ENCODE assay signal across 14 cellular contexts in genomic region chr1:156060937-156061636, GRCh38. TPM values are rescaled to one million over a fixed set of nuclear protein-coding genes. Genes with fewer than 3 reads are reported as not detected.
DNase-seq lines count a peak whose midpoint lies in the region; ATAC-seq, FAIRE-seq and TF ChIP-seq lines count a peak whose summit lies in the region.
"Had no signal": no experiment of that assay in that cellular context is flagged by ENCODE, and none has a peak within 500 bp of the region (broad histone marks: within the 10 kb centered on the region; RNA-seq: fewer than 3 reads in every experiment).

Gene RAB25, plus strand, starts transcription at chr1:156061160. Its CDS starts 241 bp downstream, at chr1:156061401.

- H3K27me3 ChIP-seq in HepG2 (ENCODE audit: control insufficient read depth in 1 of 2, insufficient read depth in 2 of 2, low read length in 2 of 2) = no peaks in the 10 kb centered on the region
- no peaks in the 10 kb centered on the region for H3K27me3 ChIP-seq in HAP-1 (ENCODE audit: low read depth)
- H3K27me3 ChIP-seq: SJSA1 had no signal

- TF ChIP-seq CTCF in brain (conservative IDR thresholded peaks at IDR 0.05) (no peak), HepG2 (CRISPR knock-in tag; IDR thresholded peaks at IDR 0.05) (no peak), GM13976 (IDR thresholded peaks at IDR 0.05; ENCODE audit: borderline replicate concordance, control extremely low read depth, extremely low read depth, insufficient read depth, missing control alignments) (no peak)

- H3K27ac ChIP-seq in HepG2 (ENCODE audit: extremely low read length, insufficient read depth, low read length) = no peak within 1 kb of the TSS
- H3K27ac ChIP-seq: SJSA1 had no signal

- peaks cover 39% of the 10 kb centered on the region for H3K4me1 ChIP-seq in HepG2 (ENCODE audit: insufficient read depth, low read length)
- no peaks in the 10 kb centered on the region for H3K4me1 ChIP-seq in HAP-1

- DNase-seq in stimulated activated naive CD8-positive, alpha-beta T cell treated with anti-CD3 and anti-CD28 coated beads, Interleukin-15, amount 100 ng/mL, for 72 hours = no peak
- DNase-seq in stimulated activated naive CD8-positive, alpha-beta T cell treated with anti-CD3 and anti-CD28 coated beads, Interleukin-15, Interleukin-2, amounts not matched to agents 100 U/mL and 50 U/mL, for 24 hours = no peak
- DNase-seq in HepG2 (ENCODE audit: low spot score) (no peak), HAP-1 (ENCODE audit: low spot score in 2 of 2) (no peak), GM13976 (ENCODE audit: low spot score) (no peak)
- DNase-seq in activated CD4-positive, alpha-beta memory T cell treated with anti-CD3 and anti-CD28 coated beads for 36 hours = no peak
- DNase-seq: activated CD8-positive, alpha-beta memory T cell treated with anti-CD3 and anti-CD28 coated beads, Interleukin-2, amount 50 U/mL, for 4 hours; cortex of kidney; KG1 had no signal

- H3K79me2 ChIP-seq in HepG2 (ENCODE audit: insufficient read depth, low read length) = no peaks in the 10 kb centered on the region

- H3K4me3 ChIP-seq in HepG2 (replicated peaks in 1 of 3; ENCODE audit: insufficient read depth in 1 of 3, low read depth in 2 of 3, low read length in 3 of 3) (no peak within 1 kb of the TSS), HAP-1 (no peak within 1 kb of the TSS)
- H3K4me3 ChIP-seq: SJSA1 had no signal

- H3K27me3 Mint-ChIP-seq in stimulated activated naive CD8-positive, alpha-beta T cell treated with anti-CD3 and anti-CD28 coated beads, Interleukin-15, amount 100 ng/mL, for 72 hours = no peaks in the 10 kb centered on the region
- peaks cover 4% of the 10 kb centered on the region for H3K27me3 Mint-ChIP-seq in brain
- no peaks in the 10 kb centered on the region for H3K27me3 Mint-ChIP-seq in activated CD4-positive, alpha-beta memory T cell treated with anti-CD3 and anti-CD28 coated beads for 36 hours
- H3K27me3 Mint-ChIP-seq: B cell had no signal

- H3K27ac Mint-ChIP-seq in stimulated activated naive CD8-positive, alpha-beta T cell treated with anti-CD3 and anti-CD28 coated beads, Interleukin-15, amount 100 ng/mL, for 72 hours = peak within 1 kb of the TSS; percentile 24 to 83
- H3K27ac Mint-ChIP-seq in brain = peak within 1 kb of the TSS in 1 of 5 experiments; percentile 66
- H3K27ac Mint-ChIP-seq in activated CD4-positive, alpha-beta memory T cell treated with anti-CD3 and anti-CD28 coated beads for 36 hours = no peak within 1 kb of the TSS
- H3K27ac Mint-ChIP-seq: B cell had no signal

- WGBS in HepG2 (ENCODE audit: low lambda C conversion rate) = 65% methylated on average over 11 of the region's 11 CpGs

- POLR2A ChIA-PET in HepG2 (lab: Yijun Ruan, JAX) = interaction anchor here (1.3 kb wide), 1 partner anchor 116 kb away, joined by 3 read pairs; no protein-coding TSS in a partner anchor
- POLR2A ChIA-PET in activated CD4-positive, alpha-beta memory T cell treated with anti-CD3 and anti-CD28 coated beads for 36 hours (lab: Charles Lee) = no interaction called here

- TF ChIP-seq RAD21 in HepG2 (CRISPR knock-in tag; IDR thresholded peaks at IDR 0.05) = no peak

- CTCF ChIA-PET in HepG2 (lab: Yijun Ruan, JAX; ENCODE audit: low intra/inter-chr PET ratio, low total read pairs) = no interaction called here
- CTCF ChIA-PET in activated CD4-positive, alpha-beta memory T cell treated with anti-CD3 and anti-CD28 coated beads for 36 hours (lab: Charles Lee) = interaction anchor here (0.8 kb wide), 1 partner anchor 94 kb away, joined by 3 read pairs; no protein-coding TSS in a partner anchor

- TF ChIP-seq POLR2A in HepG2 (IDR thresholded peaks at IDR 0.05; ENCODE audit: insufficient read depth in 1 of 2, low read depth in 2 of 2, low read length in 2 of 2) = no peak

- no peak within 1 kb of the TSS for H3K9ac ChIP-seq in HepG2 (ENCODE audit: insufficient read depth, low read depth, low read length)

- BruUV-seq in HepG2 (replicated peaks; lab: Mats Ljungman, UMichigan) = no TSS peak

- peak within 1 kb of the TSS in 1 of 2 donors; percentile 5 for H3K4me3 Mint-ChIP-seq in stimulated activated naive CD8-positive, alpha-beta T cell treated with anti-CD3 and anti-CD28 coated beads, Interleukin-15, amount 100 ng/mL, for 72 hours
- H3K4me3 Mint-ChIP-seq in brain = peak within 1 kb of the TSS in 2 of 5 experiments; percentile 53 to 66
- no peak within 1 kb of the TSS for H3K4me3 Mint-ChIP-seq in activated CD4-positive, alpha-beta memory T cell treated with anti-CD3 and anti-CD28 coated beads for 36 hours
- H3K4me3 Mint-ChIP-seq: B cell had no signal

- H2AFZ ChIP-seq in HepG2 (ENCODE audit: low read length) = no peak within 1 kb of the TSS

- no peak for FAIRE-seq in HepG2 (lab: Jason Lieb, UNC)

- H3K4me1 Mint-ChIP-seq in stimulated activated naive CD8-positive, alpha-beta T cell treated with anti-CD3 and anti-CD28 coated beads, Interleukin-15, amount 100 ng/mL, for 72 hours = peaks cover 20% of the 10 kb centered on the region
- peaks cover 14% of the 10 kb centered on the region for H3K4me1 Mint-ChIP-seq in brain
- peaks cover 20% of the 10 kb centered on the region for H3K4me1 Mint-ChIP-seq in activated CD4-positive, alpha-beta memory T cell treated with anti-CD3 and anti-CD28 coated beads for 36 hours (ENCODE audit: low read depth)

- H3K36me3 Mint-ChIP-seq in brain = peaks cover 16% of the 10 kb centered on the region
- H3K36me3 Mint-ChIP-seq in activated CD4-positive, alpha-beta memory T cell treated with anti-CD3 and anti-CD28 coated beads for 36 hours = peaks cover 3% of the 10 kb centered on the region

- no peaks in the 10 kb centered on the region for H3K9me3 Mint-ChIP-seq in stimulated activated naive CD8-positive, alpha-beta T cell treated with anti-CD3 and anti-CD28 coated beads, Interleukin-15, amount 100 ng/mL, for 72 hours
- no peaks in the 10 kb centered on the region for H3K9me3 Mint-ChIP-seq in brain
- H3K9me3 Mint-ChIP-seq in activated CD4-positive, alpha-beta memory T cell treated with anti-CD3 and anti-CD28 coated beads for 36 hours = no peaks in the 10 kb centered on the region

- no peak within 1 kb of the TSS for H3K4me2 ChIP-seq in HepG2 (ENCODE audit: low read depth, low read length)

- no peaks in the 10 kb centered on the region for H3K9me3 ChIP-seq in HepG2 (ENCODE audit: low read length)
- H3K9me3 ChIP-seq in HAP-1 = no peaks in the 10 kb centered on the region
- H3K9me3 ChIP-seq: SJSA1 had no signal

- no peaks in the 10 kb centered on the region for H4K20me1 ChIP-seq in HepG2 (ENCODE audit: insufficient read depth, low read length)

- no peak for ATAC-seq in stimulated activated naive CD8-positive, alpha-beta T cell treated with anti-CD3 and anti-CD28 coated beads, Interleukin-15, amount 100 ng/mL, for 72 hours
- no peak for ATAC-seq in stimulated activated naive CD8-positive, alpha-beta T cell treated with anti-CD3 and anti-CD28 coated beads, Interleukin-15, Interleukin-2, amounts not matched to agents 100 U/mL and 50 U/mL, for 24 hours
- ATAC-seq in HepG2 = no peak
- ATAC-seq in GM18861 (IDR thresholded peaks at IDR 0.05; ENCODE audit: unreplicated experiment) = no peak
- ATAC-seq: left lobe of liver had no signal

- TF ChIP-seq EP300 in HepG2 (IDR thresholded peaks at IDR 0.05; ENCODE audit: low read depth in 2 of 2, low read length in 2 of 2) (no peak), HepG2 (CRISPR knock-in tag; IDR thresholded peaks at IDR 0.05; ENCODE audit: borderline replicate concordance) (no peak)

- in situ Hi-C loops in HepG2 (cut with HindIII; ENCODE audit: extremely low pct_ligation_motif_present, low pct_unique_long_range_greater_than_20kb) = loop anchor here (10.0 kb wide), 1 partner anchor 116 kb away; the partner anchor contains the start of gene RXFP4
- in situ Hi-C loops in HAP-1 (cut with MboI; ENCODE audit: low sequenced_read_pairs) = no loop called here
- in situ Hi-C loops in GM13976 (cut with MboI; ENCODE audit: low sequenced_read_pairs, unreplicated experiment) = no loop called here

- 0 out of 5 replicates have a peak, but pooled peaks cover 0 to 5% of the 10 kb centered on the region in 2 experiments for H3K36me3 ChIP-seq in HepG2 (replicated peaks in 1 of 2; ENCODE audit: control insufficient read depth in 1 of 2, insufficient read depth in 2 of 2, low read length in 2 of 2)
- 0 out of 2 replicates have a peak, but pooled peaks cover 3% of the 10 kb centered on the region for H3K36me3 ChIP-seq in HAP-1 (replicated peaks)
- H3K36me3 ChIP-seq: SJSA1 had no signal

- intact Hi-C loops in HepG2 (cut with micrococcal nuclease; ENCODE audit: unreplicated experiment) = loop anchor here (10.0 kb wide), 1 partner anchor 56 kb away; no protein-coding TSS in a partner anchor
- intact Hi-C loops in activated CD4-positive, alpha-beta memory T cell treated with anti-CD3 and anti-CD28 coated beads for 36 hours (cut with micrococcal nuclease) = no loop called here

RNA-seq across cellular contexts. Expression of gene RAB25, which starts in this region (rescaled TPM):
- polyA plus RNA-seq in brain (ENCODE audit: insufficient read depth, low read depth, low replicate concordance) = 113 TPM
- total RNA-seq in HepG2 (2016; rRNA removed; fragmentation: Illumina TruSeq; extraction: Trizol) = 0.20 TPM in 1 of 2 replicates, not detected in the other
- total RNA-seq in HepG2 (2016; cell fraction: cytosol; rRNA removed; fragmentation: Illumina TruSeq; extraction: Trizol; ENCODE audit: low read depth) = not detected in 2 replicates
- 0.17 TPM in 1 of 2 replicates, not detected in the other for total RNA-seq in HepG2 (2016; cell fraction: insoluble cytoplasmic fraction; rRNA removed; fragmentation: Illumina TruSeq; extraction: Trizol)
- total RNA-seq in HepG2 (2016; cell fraction: membrane; rRNA removed; fragmentation: Illumina TruSeq; extraction: Trizol) = 0.17 TPM in 1 of 2 replicates, not detected in the other
- not detected in 2 replicates for total RNA-seq in HepG2 (2016; cell fraction: nucleus; rRNA removed; fragmentation: Illumina TruSeq; extraction: Trizol)
- polyA plus RNA-seq in HepG2 (2011; rRNA removed) = 0.12 and 0.22 TPM in 2 replicates
- 0.12 and 0.21 TPM in 2 replicates for polyA plus RNA-seq in HepG2 (2011; cell fraction: cytosol; rRNA removed)
- polyA plus RNA-seq in HepG2 (2011; cell fraction: nucleus; rRNA removed) = 0.33 and 0.37 TPM in 2 replicates
- 0.33 and 0.34 TPM in 2 replicates for polyA plus RNA-seq in HepG2 (2012)
- not detected in 2 replicates for polyA plus RNA-seq in HepG2 (2016; cell fraction: cytosol; fragmentation: Illumina TruSeq; extraction: Trizol; ENCODE audit: low read depth)
- polyA plus RNA-seq in HepG2 (2016; cell fraction: insoluble cytoplasmic fraction; fragmentation: Illumina TruSeq; extraction: Trizol; ENCODE audit: low read depth) = not detected in 2 replicates
- polyA plus RNA-seq in HepG2 (2016; cell fraction: membrane; fragmentation: Illumina TruSeq; extraction: Trizol; ENCODE audit: low read depth) = not detected in 2 replicates
- not detected in 2 replicates for polyA plus RNA-seq in HepG2 (2016; cell fraction: nucleus; fragmentation: Illumina TruSeq; extraction: Trizol; ENCODE audit: insufficient read depth, low read depth)
- polyA minus RNA-seq in HepG2 (2011; rRNA and poly(A)+ RNA removed; ENCODE audit: low replicate concordance) = not detected in 2 replicates
- polyA minus RNA-seq in HepG2 (2011; cell fraction: cytosol; rRNA and poly(A)+ RNA removed) = not detected in 2 replicates
- not detected in 2 replicates for polyA minus RNA-seq in HepG2 (2011; cell fraction: nucleus; rRNA and poly(A)+ RNA removed)
- total RNA-seq in activated CD4-positive, alpha-beta memory T cell treated with anti-CD3 and anti-CD28 coated beads for 36 hours = under 1 TPM; 0.52 to 0.56 TPM
- total RNA-seq: SJSA1 had no signal

Comparison
In these comparisons a context has a peak if more than half of its experiments do, and no peak if none do; other contexts are left out.
1. RNA of gene RAB25 (polyA plus RNA-seq): 113 TPM in brain (single experiment); 0.12 to 0.37 TPM in HepG2; every median in the first group is over 10 times any median in the second.